ENCODE assay signal across 24 cellular contexts in genomic region chr10:108385963-108386362, GRCh38.
"Had no signal": no experiment of that assay in that cellular context is flagged by ENCODE, and none has a peak within 500 bp of the region (broad histone marks: within the 10 kb centered on the region; RNA-seq: fewer than 3 reads in every experiment).

No MANE protein-coding gene starts in this region.

- H3K36me3 Mint-ChIP-seq: activated naive CD8-positive, alpha-beta T cell; brain; memory B cell; neural progenitor cell had no signal

- H3K27ac ChIP-seq: ascending aorta, coronary artery, dorsolateral prefrontal cortex, heart left ventricle, neural progenitor cell, parathyroid adenoma, right atrium auricular region, tibial nerve, VCaP had no signal

- H3K4me1 ChIP-seq: ascending aorta, heart left ventricle, neural progenitor cell, parathyroid adenoma, right atrium auricular region had no signal

- H3K4me3 Mint-ChIP-seq: activated naive CD8-positive, alpha-beta T cell; brain; effector memory CD8-positive, alpha-beta T cell; memory B cell; natural killer cell; neural progenitor cell had no signal

- H3K4me1 Mint-ChIP-seq: memory B cell, natural killer cell had no signal

- H3K4me3 ChIP-seq: ascending aorta, coronary artery, dorsolateral prefrontal cortex, heart left ventricle, neural progenitor cell, right atrium auricular region, smooth muscle cell, tibial nerve had no signal

- H3K9ac ChIP-seq: neural progenitor cell, parathyroid adenoma had no signal

- H2AFZ ChIP-seq: neural progenitor cell, parathyroid adenoma had no signal

- H3K9me3 Mint-ChIP-seq: memory B cell, neural progenitor cell had no signal

- H3K79me2 ChIP-seq: parathyroid adenoma had no signal

- H3K9me3 ChIP-seq: ascending aorta, heart left ventricle, right atrium auricular region, tibial nerve had no signal

- H3K27ac Mint-ChIP-seq: activated naive CD8-positive, alpha-beta T cell; brain; effector memory CD8-positive, alpha-beta T cell; memory B cell; natural killer cell; neural progenitor cell had no signal

- H3K27me3 ChIP-seq: ascending aorta, heart left ventricle, neural progenitor cell, right atrium auricular region, tibial nerve had no signal

- ATAC-seq: effector memory CD8-positive, alpha-beta T cell; heart left ventricle; natural killer cell had no signal

- H3K36me3 ChIP-seq: ascending aorta, heart left ventricle, neural progenitor cell, right atrium auricular region, tibial nerve had no signal

- H3K27me3 Mint-ChIP-seq: activated naive CD8-positive, alpha-beta T cell; effector memory CD8-positive, alpha-beta T cell; memory B cell had no signal

- DNase-seq: activated CD4-positive, alpha-beta T cell treated with anti-CD3 and anti-CD28 coated beads for 48 hours; activated CD4-positive, alpha-beta T cell treated with anti-CD3 and anti-CD28 coated beads, Interleukin-2, amount 50 U/mL, for 48 hours; activated CD8-positive, alpha-beta memory T cell treated with anti-CD3 and anti-CD28 coated beads for 24 hours; activated effector memory CD4-positive, alpha-beta T cell treated with Interleukin-2 at 50 U/mL for 16 hours; activated naive CD4-positive, alpha-beta T cell treated with Interleukin-2 at 50 U/mL for 16 hours; dorsolateral prefrontal cortex; effector memory CD8-positive, alpha-beta T cell; foreskin fibroblast; natural killer cell; occipital lobe; stimulated activated CD4-positive, alpha-beta T cell treated with anti-CD3 and anti-CD28 coated beads, Interleukin-1b, Interleukin-23, amount 100 ng/mL, for 48 hours; stimulated activated naive CD4-positive, alpha-beta T cell treated with Interleukin-2 at 50 U/mL for 16 hours had no signal

- H3K4me2 ChIP-seq: neural progenitor cell, smooth muscle cell had no signal
